In the genomic region with DNA sequence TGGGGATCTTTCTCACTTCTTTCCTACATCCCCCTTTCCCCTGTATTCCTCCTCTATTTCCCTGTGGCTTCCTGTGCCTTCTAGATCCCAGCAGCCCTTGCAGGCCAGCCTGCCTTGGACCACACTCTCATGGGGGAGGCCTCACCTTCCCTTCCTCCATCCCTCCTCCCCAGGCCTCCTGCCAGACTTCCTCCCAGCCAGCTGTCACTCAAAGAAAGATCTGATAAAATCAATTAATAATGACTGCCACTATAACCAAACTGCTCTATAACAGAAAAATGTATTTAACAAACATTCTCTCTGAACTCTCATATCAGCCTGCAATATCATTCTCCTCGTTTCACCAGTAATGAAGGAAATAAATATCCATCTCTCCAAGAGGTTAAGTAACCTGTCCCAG, we compare ENCODE assay signal across 28 cellular contexts.
"Had no signal": no experiment of that assay in that cellular context is flagged by ENCODE, and none has a peak within 500 bp of the region (broad histone marks: within the 10 kb centered on the region; RNA-seq: fewer than 3 reads in every experiment).

No MANE protein-coding gene starts in this region.

- H3K27ac ChIP-seq: neural progenitor cell, ovary, parathyroid adenoma, psoas muscle, right lobe of liver, sigmoid colon, stomach, thoracic aorta, thyroid gland, tibial nerve, upper lobe of right lung, uterus had no signal

- H3K79me2 ChIP-seq: parathyroid adenoma had no signal

- H3K27ac Mint-ChIP-seq: natural killer cell; neural progenitor cell; progenitor cell of endocrine pancreas; stimulated activated effector memory CD8-positive, alpha-beta T cell treated with anti-CD3 and anti-CD28 coated beads, Interleukin-12 subunit alpha, Interleukin-12 subunit beta, amount 100 ng/mL, for 72 hours; stimulated activated naive B cell treated with anti-CD40 and anti-IgM and Interleukin-4, amounts not matched to agents 10 μg/mL and 1 μg/mL and 100 μg/mL, for 72 hours; stimulated activated naive CD8-positive, alpha-beta T cell treated with anti-CD3 and anti-CD28 coated beads, Interleukin-15, Interleukin-2, amounts not matched to agents 100 ng/mL and 50 ng/mL, for 24 hours had no signal

- H3K9ac ChIP-seq: neural progenitor cell, parathyroid adenoma had no signal

- H3K27me3 ChIP-seq: neural progenitor cell, ovary, right lobe of liver, sigmoid colon, stomach, thyroid gland, tibial nerve, uterus had no signal

- H3K36me3 ChIP-seq: neural progenitor cell, ovary, right lobe of liver, sigmoid colon, stomach, thoracic aorta, thyroid gland, tibial nerve, upper lobe of right lung, uterus had no signal

- H3K4me3 Mint-ChIP-seq: natural killer cell; nephron; neural progenitor cell; stimulated activated effector memory CD8-positive, alpha-beta T cell treated with anti-CD3 and anti-CD28 coated beads, Interleukin-12 subunit alpha, Interleukin-12 subunit beta, amount 100 ng/mL, for 72 hours; stimulated activated naive B cell treated with anti-CD40 and anti-IgM and Interleukin-4, amounts not matched to agents 10 μg/mL and 1 μg/mL and 100 μg/mL, for 72 hours; stimulated activated naive CD8-positive, alpha-beta T cell treated with anti-CD3 and anti-CD28 coated beads, Interleukin-15, Interleukin-2, amounts not matched to agents 100 ng/mL and 50 ng/mL, for 24 hours had no signal

- H3K9me3 Mint-ChIP-seq: natural killer cell; stimulated activated effector memory CD8-positive, alpha-beta T cell treated with anti-CD3 and anti-CD28 coated beads, Interleukin-12 subunit alpha, Interleukin-12 subunit beta, amount 100 ng/mL, for 72 hours; stimulated activated naive CD8-positive, alpha-beta T cell treated with anti-CD3 and anti-CD28 coated beads, Interleukin-15, Interleukin-2, amounts not matched to agents 100 ng/mL and 50 ng/mL, for 24 hours had no signal

- ATAC-seq: natural killer cell; psoas muscle; right cardiac atrium; right lobe of liver; stimulated activated effector memory CD8-positive, alpha-beta T cell treated with anti-CD3 and anti-CD28 coated beads, Interleukin-12 subunit alpha, Interleukin-12 subunit beta, amount 100 ng/mL, for 72 hours; stimulated activated naive B cell treated with anti-CD40 and anti-IgM and Interleukin-4, amounts not matched to agents 10 μg/mL and 1 μg/mL and 100 μg/mL, for 72 hours; upper lobe of right lung had no signal

- H3K4me3 ChIP-seq: neural progenitor cell, ovary, psoas muscle, right lobe of liver, sigmoid colon, stomach, thoracic aorta, thyroid gland, tibial nerve, upper lobe of right lung, uterus had no signal

- H3K4me1 Mint-ChIP-seq: natural killer cell; neural progenitor cell; stimulated activated effector memory CD8-positive, alpha-beta T cell treated with anti-CD3 and anti-CD28 coated beads, Interleukin-12 subunit alpha, Interleukin-12 subunit beta, amount 100 ng/mL, for 72 hours; stimulated activated naive B cell treated with anti-CD40 and anti-IgM and Interleukin-4, amounts not matched to agents 10 μg/mL and 1 μg/mL and 100 μg/mL, for 72 hours had no signal

- DNase-seq: natural killer cell; occipital lobe; ovary; posterior cingulate gyrus; psoas muscle; right cardiac atrium; right lobe of liver; sigmoid colon; small intestine; stimulated activated CD4-positive, alpha-beta T cell treated with anti-CD3 and anti-CD28 coated beads, Interleukin-15, amount 100 ng/mL, for 24 hours; stimulated activated CD4-positive, alpha-beta T cell treated with anti-CD3 and anti-CD28 coated beads, Interleukin-2, amount 100 ng/mL, for 24 hours; stimulated activated CD4-positive, alpha-beta T cell treated with anti-CD3 and anti-CD28 coated beads, Interleukin-2, amount 100 ng/mL, for 48 hours; stimulated activated CD4-positive, alpha-beta T cell treated with anti-CD3 and anti-CD28 coated beads, Interleukin-4, amount 100 ng/mL, for 24 hours; stimulated activated naive B cell treated with anti-CD40 and anti-IgM and Interleukin-4, amounts not matched to agents 10 μg/mL and 1 μg/mL and 100 μg/mL, for 72 hours; stimulated activated naive CD4-positive, alpha-beta T cell treated with Interleukin-2 at 50 U/mL for 16 hours; stomach; thyroid gland; trophoblast cell; upper lobe of right lung; uterus had no signal

- H3K4me1 ChIP-seq: neural progenitor cell, parathyroid adenoma, psoas muscle, right lobe of liver, sigmoid colon, stomach, thyroid gland, tibial nerve, upper lobe of right lung, uterus had no signal

- H2AFZ ChIP-seq: neural progenitor cell, parathyroid adenoma had no signal

- H3K36me3 Mint-ChIP-seq: natural killer cell; neural progenitor cell; stimulated activated effector memory CD8-positive, alpha-beta T cell treated with anti-CD3 and anti-CD28 coated beads, Interleukin-12 subunit alpha, Interleukin-12 subunit beta, amount 100 ng/mL, for 72 hours had no signal

- H3K9me3 ChIP-seq: ovary, thyroid gland, uterus had no signal

- H3K4me2 ChIP-seq: neural progenitor cell had no signal
